ENCODE assay signal across 8 cellular contexts in the genomic region with DNA sequence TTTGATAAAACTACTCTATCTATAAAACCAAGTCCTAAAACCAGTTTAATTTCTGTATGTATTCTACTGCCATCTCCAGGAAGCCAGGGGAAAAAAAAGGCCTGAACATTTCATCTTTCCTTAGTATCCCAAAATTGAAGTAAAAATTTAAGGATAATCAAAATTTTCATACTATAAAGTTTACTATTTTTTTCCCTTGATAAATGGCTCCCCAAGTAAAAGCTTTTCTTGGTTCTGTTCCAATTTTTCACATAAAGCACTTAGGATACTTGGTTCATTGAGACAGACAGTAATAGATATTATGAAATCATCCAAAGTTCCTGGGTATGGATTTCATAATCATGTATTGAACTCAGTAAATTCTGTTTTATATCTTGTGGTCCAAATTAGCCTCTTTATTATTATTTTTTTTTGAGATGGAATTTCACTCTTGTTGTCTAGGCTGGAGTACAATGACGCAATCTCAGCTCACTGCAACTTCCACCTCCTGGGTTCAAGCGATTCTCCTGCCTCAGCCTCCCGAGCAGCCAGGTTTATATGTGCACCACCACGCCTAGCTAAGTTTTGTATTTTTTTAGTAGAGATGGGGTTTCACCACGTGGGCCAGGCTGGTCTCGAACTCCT. TPM values are rescaled to one million over a fixed set of nuclear protein-coding genes. Genes with fewer than 3 reads are reported as not detected.
DNase-seq lines count a peak whose midpoint lies in the region; FAIRE-seq and TF ChIP-seq lines count a peak whose summit lies in the region.

No MANE protein-coding gene starts in this region.

- H3K27me3 ChIP-seq in endothelial cell of umbilical vein (ENCODE audit: control insufficient read depth in 2 of 2, insufficient read depth in 2 of 2, low read length in 2 of 2): no peaks in the 10 kb centered on the region

- BruUV-seq in endothelial cell of umbilical vein (replicated peaks; lab: Mats Ljungman, UMichigan): no TSS peak

- H4K20me1 ChIP-seq in endothelial cell of umbilical vein (replicated peaks; ENCODE audit: control insufficient read depth, extremely low read depth, insufficient read depth, low read length): no peaks in the 10 kb centered on the region

- dilution Hi-C loops in endothelial cell of umbilical vein (cut with MboI; ENCODE audit: extremely low pct_ligation_motif_present, low sequenced_read_pairs): no loop called here

- H3K4me3 Mint-ChIP-seq in progenitor cell of endocrine pancreas (ENCODE audit: low read depth): no peak overlapping the region
- H3K4me3 Mint-ChIP-seq in activated T-cell treated with anti-CD3 and anti-CD28 coated beads, Interleukin-2, amount 50 U/mL, for 24 hours: no peak overlapping the region
- H3K4me3 Mint-ChIP-seq in activated naive CD8-positive, alpha-beta T cell treated with anti-CD3 and anti-CD28 coated beads for 36 hours: no peak overlapping the region

- no peak for TF ChIP-seq POLR2A in endothelial cell of umbilical vein (IDR thresholded peaks at IDR 0.05; ENCODE audit: low read depth, low read length)

- H3K36me3 Mint-ChIP-seq in progenitor cell of endocrine pancreas (ENCODE audit: insufficient read depth): peaks cover 9% of the 10 kb centered on the region
- H3K36me3 Mint-ChIP-seq in activated T-cell treated with anti-CD3 and anti-CD28 coated beads, Interleukin-2, amount 50 U/mL, for 24 hours (ENCODE audit: low read depth): peaks cover 78% of the 10 kb centered on the region
- peaks cover 14% of the 10 kb centered on the region for H3K36me3 Mint-ChIP-seq in activated naive CD8-positive, alpha-beta T cell treated with anti-CD3 and anti-CD28 coated beads for 36 hours

- peaks cover 3 to 6% of the 10 kb centered on the region in 2 experiments for H3K36me3 ChIP-seq in endothelial cell of umbilical vein (ENCODE audit: control insufficient read depth in 2 of 2, extremely low read depth in 1 of 2, insufficient read depth in 2 of 2, low read length in 2 of 2)

- H3K4me2 ChIP-seq in endothelial cell of umbilical vein (ENCODE audit: insufficient read depth, low read length): no peak overlapping the region

- H3K79me2 ChIP-seq in endothelial cell of umbilical vein (ENCODE audit: control insufficient read depth, insufficient read depth, low read length): peaks cover 5% of the 10 kb centered on the region

- no peaks in the 10 kb centered on the region for H3K9me3 ChIP-seq in endothelial cell of umbilical vein (replicated peaks; ENCODE audit: control insufficient read depth, insufficient read depth, low read length)

- H3K27me3 Mint-ChIP-seq in progenitor cell of endocrine pancreas: no peaks in the 10 kb centered on the region
- no peaks in the 10 kb centered on the region for H3K27me3 Mint-ChIP-seq in activated T-cell treated with anti-CD3 and anti-CD28 coated beads, Interleukin-2, amount 50 U/mL, for 24 hours
- no peaks in the 10 kb centered on the region for H3K27me3 Mint-ChIP-seq in activated naive CD8-positive, alpha-beta T cell treated with anti-CD3 and anti-CD28 coated beads for 36 hours

- intact Hi-C loops in endothelial cell of umbilical vein (cut with micrococcal nuclease): loop anchor here (1.0 kb wide), 3 partner anchors 53 to 115 kb away; no protein-coding TSS in a partner anchor

- no peak for FAIRE-seq in endothelial cell of umbilical vein (lab: Jason Lieb, UNC)

- no peak overlapping the region for H3K4me3 ChIP-seq in endothelial cell of umbilical vein (replicated peaks in 1 of 3; ENCODE audit: insufficient read depth in 1 of 3, low read depth in 1 of 3, low read length in 3 of 3)

- DNase-seq in Daoy (ENCODE audit: low read depth): peak; percentile 9
- peak; percentile 14 for DNase-seq in NCI-H446 treated with DMSO at 0.1 percent for 48 hours (lab: John Stamatoyannopoulos, UW)
- DNase-seq in endothelial cell of umbilical vein (ENCODE audit: low read depth, low spot score): peak; percentile 35
- DNase-seq in progenitor cell of endocrine pancreas (ENCODE audit: low spot score, unreplicated experiment): no peak
- DNase-seq in activated T-cell treated with anti-CD3 and anti-CD28 coated beads, Interleukin-2, amount 50 U/mL, for 24 hours: no peak
- DNase-seq in activated naive CD8-positive, alpha-beta T cell treated with anti-CD3 and anti-CD28 coated beads for 36 hours: no peak
- DNase-seq in NCI-H2196 (lab: John Stamatoyannopoulos, UW; ENCODE audit: unreplicated experiment): no peak
- no peak for DNase-seq in HUDEP-2 (lab: John Stamatoyannopoulos, UW; ENCODE audit: unreplicated experiment in 76 of 76)

- CTCF ChIA-PET in endothelial cell of umbilical vein (lab: Charles Lee): interaction anchor here (0.8 to 6.2 kb wide), 23 partner anchors 8 to 117 kb away, joined by 3 to 84 read pairs (median 6); a partner anchor contains a TSS

- no peaks in the 10 kb centered on the region for H3K9me3 Mint-ChIP-seq in progenitor cell of endocrine pancreas (ENCODE audit: low read depth)
- no peaks in the 10 kb centered on the region for H3K9me3 Mint-ChIP-seq in activated T-cell treated with anti-CD3 and anti-CD28 coated beads, Interleukin-2, amount 50 U/mL, for 24 hours
- H3K9me3 Mint-ChIP-seq in activated naive CD8-positive, alpha-beta T cell treated with anti-CD3 and anti-CD28 coated beads for 36 hours: no peaks in the 10 kb centered on the region

- H3K9me1 ChIP-seq in endothelial cell of umbilical vein (replicated peaks; ENCODE audit: control insufficient read depth, extremely low read depth, insufficient read depth, low read length): no peaks in the 10 kb centered on the region

- no peaks in the 10 kb centered on the region for H3K4me1 Mint-ChIP-seq in progenitor cell of endocrine pancreas (ENCODE audit: low read depth)
- no peaks in the 10 kb centered on the region for H3K4me1 Mint-ChIP-seq in activated T-cell treated with anti-CD3 and anti-CD28 coated beads, Interleukin-2, amount 50 U/mL, for 24 hours (ENCODE audit: low read depth)
- H3K4me1 Mint-ChIP-seq in activated naive CD8-positive, alpha-beta T cell treated with anti-CD3 and anti-CD28 coated beads for 36 hours: peaks cover 2% of the 10 kb centered on the region

- POLR2A ChIA-PET in endothelial cell of umbilical vein (lab: Charles Lee): interaction anchor here (1.2 kb wide), 1 partner anchor 47 kb away, joined by 5 read pairs; a partner anchor contains a TSS

- H3K27ac ChIP-seq in endothelial cell of umbilical vein (ENCODE audit: insufficient read depth, low read depth, low read length): no peak overlapping the region

- H3K9ac ChIP-seq in endothelial cell of umbilical vein (replicated peaks; ENCODE audit: extremely low read depth, insufficient read depth, low read length): no peak overlapping the region

- peak; percentile 14 to 23 for TF ChIP-seq CTCF in endothelial cell of umbilical vein (IDR thresholded peaks at IDR 0.05; ENCODE audit: extremely low read depth in 1 of 2, insufficient read depth in 1 of 2, low read depth in 1 of 2, low read length in 2 of 2)
- peak; percentile 51 for TF ChIP-seq CTCF in progenitor cell of endocrine pancreas (IDR thresholded peaks at IDR 0.05; ENCODE audit: unreplicated experiment)

- no peaks in the 10 kb centered on the region for H3K4me1 ChIP-seq in endothelial cell of umbilical vein (ENCODE audit: control insufficient read depth, extremely low read depth, insufficient read depth, low read length)

- H2AFZ ChIP-seq in endothelial cell of umbilical vein (ENCODE audit: low read depth, low read length): no peak overlapping the region

- H3K27ac Mint-ChIP-seq in progenitor cell of endocrine pancreas: no peak overlapping the region
- no peak overlapping the region for H3K27ac Mint-ChIP-seq in activated T-cell treated with anti-CD3 and anti-CD28 coated beads, Interleukin-2, amount 50 U/mL, for 24 hours
- H3K27ac Mint-ChIP-seq in activated naive CD8-positive, alpha-beta T cell treated with anti-CD3 and anti-CD28 coated beads for 36 hours: no peak overlapping the region

TF ChIP-seq in endothelial cell of umbilical vein, 7 proteins besides CTCF, POLR2A, EP300 and RAD21 (continues in another document):
- TF ChIP-seq FOS (IDR thresholded peaks at IDR 0.05; ENCODE audit: borderline replicate concordance, insufficient read depth, low read length): no peak
- TF ChIP-seq, protein P1, sequence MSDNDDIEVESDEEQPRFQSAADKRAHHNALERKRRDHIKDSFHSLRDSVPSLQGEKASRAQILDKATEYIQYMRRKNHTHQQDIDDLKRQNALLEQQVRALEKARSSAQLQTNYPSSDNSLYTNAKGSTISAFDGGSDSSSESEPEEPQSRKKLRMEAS (IDR thresholded peaks at IDR 0.05; ENCODE audit: insufficient read depth, insufficient read length): no peak
- TF ChIP-seq JUN (IDR thresholded peaks at IDR 0.05; ENCODE audit: borderline replicate concordance, insufficient read depth, insufficient read length, low read depth): no peak
- TF ChIP-seq EZH2 (IDR thresholded peaks at IDR 0.05; ENCODE audit: borderline replicate concordance, low read depth, low read length, severe bottlenecking): no peak
- TF ChIP-seq GATA2 (IDR thresholded peaks at IDR 0.05; ENCODE audit: insufficient read depth, insufficient read length, low read depth, low read length): no peak

RNA-seq across cellular contexts. Expression of a gene that starts 34.5 kb away (rescaled TPM):
- 14.4 and 20.2 TPM in 2 replicates for total RNA-seq in Daoy (2014; rRNA removed; shearing (Covaris generic))
- total RNA-seq in endothelial cell of umbilical vein: 50.9 and 57.0 TPM in 2 replicates
- 21.8 and 22.1 TPM in 2 replicates for polyA plus RNA-seq in endothelial cell of umbilical vein
- 20.2 and 21.9 TPM in 2 replicates for polyA plus RNA-seq in endothelial cell of umbilical vein (2011; cell fraction: cytosol; rRNA removed)
- 43.4 and 43.7 TPM in 2 replicates for polyA plus RNA-seq in endothelial cell of umbilical vein (2011; cell fraction: nucleus; rRNA removed)
- polyA plus RNA-seq in endothelial cell of umbilical vein (2012): 24.5 and 43.3 TPM in 2 replicates
- 36.5 and 40.6 TPM in 2 replicates for polyA minus RNA-seq in endothelial cell of umbilical vein
- polyA minus RNA-seq in endothelial cell of umbilical vein (2011; cell fraction: cytosol; rRNA and poly(A)+ RNA removed): 32.6 TPM
- polyA minus RNA-seq in endothelial cell of umbilical vein (2011; cell fraction: nucleus; rRNA and poly(A)+ RNA removed): 58.6 and 71.2 TPM in 2 replicates
- total RNA-seq in progenitor cell of endocrine pancreas: 84.8 and 85.1 TPM in 2 replicates
- 10 to 100 TPM; 72.0 to 72.8 TPM for total RNA-seq in activated naive CD8-positive, alpha-beta T cell treated with anti-CD3 and anti-CD28 coated beads for 36 hours

RNA-seq across cellular contexts. Expression of a gene that starts 46.6 kb away (rescaled TPM):
- total RNA-seq in Daoy (2014; rRNA removed; shearing (Covaris generic)): 2,152 and 2,505 TPM in 2 replicates
- total RNA-seq in endothelial cell of umbilical vein (2,636 and 2,725 TPM in 2 replicates), progenitor cell of endocrine pancreas (311 and 366 TPM in 2 replicates)
- polyA plus RNA-seq in endothelial cell of umbilical vein: 2,745 and 3,299 TPM in 2 replicates
- polyA plus RNA-seq in endothelial cell of umbilical vein (2011; cell fraction: cytosol; rRNA removed): 4,765 and 4,884 TPM in 2 replicates
- 2,911 and 3,170 TPM in 2 replicates for polyA plus RNA-seq in endothelial cell of umbilical vein (2011; cell fraction: nucleus; rRNA removed)
- 3,482 and 4,382 TPM in 2 replicates for polyA plus RNA-seq in endothelial cell of umbilical vein (2012)
- polyA minus RNA-seq in endothelial cell of umbilical vein: 3,299 and 3,540 TPM in 2 replicates
- polyA minus RNA-seq in endothelial cell of umbilical vein (2011; cell fraction: cytosol; rRNA and poly(A)+ RNA removed): 533 TPM
- 990 and 1,101 TPM in 2 replicates for polyA minus RNA-seq in endothelial cell of umbilical vein (2011; cell fraction: nucleus; rRNA and poly(A)+ RNA removed)
- 10 to 100 TPM; 44.0 to 44.8 TPM for total RNA-seq in activated naive CD8-positive, alpha-beta T cell treated with anti-CD3 and anti-CD28 coated beads for 36 hours

Comparison
In these comparisons a context has a peak if more than half of its experiments do, and no peak if none do; other contexts are left out.
1. DNase-seq: peak in Daoy (single experiment), NCI-H446 treated with DMSO at 0.1 percent for 48 hours (single experiment) and endothelial cell of umbilical vein (single experiment); none in progenitor cell of endocrine pancreas (single experiment), activated T-cell treated with anti-CD3 and anti-CD28 coated beads, Interleukin-2, amount 50 U/mL, for 24 hours (single experiment), activated naive CD8-positive, alpha-beta T cell treated with anti-CD3 and anti-CD28 coated beads for 36 hours (single experiment), NCI-H2196 (single experiment) and HUDEP-2 (0 of 76).